In the genomic region with DNA sequence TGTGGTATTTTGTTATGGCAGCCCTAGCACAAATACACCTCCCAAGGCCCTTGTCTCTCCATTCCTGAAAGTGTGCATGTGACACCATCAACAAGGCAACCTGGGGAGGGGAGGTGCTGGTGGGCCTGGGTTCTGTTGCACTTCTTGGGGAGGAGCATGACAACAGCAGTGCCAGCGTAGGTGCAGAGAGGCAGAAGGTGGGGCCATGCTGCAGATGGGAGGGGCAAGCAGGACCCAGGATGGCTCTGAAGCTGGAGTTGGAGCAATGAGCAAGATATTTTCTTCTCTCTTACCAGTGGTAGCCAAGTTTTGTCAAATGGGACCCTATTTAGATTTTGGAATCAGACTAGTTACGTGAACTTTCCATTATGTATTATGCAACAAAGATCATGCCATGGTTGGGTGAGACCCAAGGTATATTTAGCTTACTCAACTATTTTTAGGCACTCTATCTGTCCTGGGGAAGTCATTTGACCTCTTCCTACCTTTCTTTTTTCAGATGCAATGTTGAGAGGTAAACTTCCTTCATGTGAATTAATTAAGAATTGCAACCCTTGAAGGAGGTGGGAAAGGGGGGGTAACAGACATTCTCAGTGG, we compare ENCODE assay signal across 1 cellular context.
TF ChIP-seq lines count a peak whose summit lies in the region.

No MANE protein-coding gene starts in this region.

TF ChIP-seq in GM12878, 131 proteins besides CTCF, POLR2A, EP300 and RAD21:
- no peak for TF ChIP-seq PAX5 (IDR thresholded peaks at IDR 0.05; ENCODE audit: borderline replicate concordance, low read depth, low read length)
- TF ChIP-seq MEF2A (IDR thresholded peaks at IDR 0.05; ENCODE audit: insufficient read depth, low read depth, low read length) = peak; percentile 60; the same call in 1 of the 2 replicates
- no peak for TF ChIP-seq ZNF207 (IDR thresholded peaks at IDR 0.05; ENCODE audit: borderline replicate concordance)
- TF ChIP-seq IKZF1 (conservative IDR thresholded peaks at IDR 0.05) = 0 out of 2 replicates have a peak, but pooled peaks have one; percentile 4
- TF ChIP-seq FOXM1 (IDR thresholded peaks at IDR 0.05; ENCODE audit: low read depth, low read length) = peak; percentile 17; the same call in 1 of the 2 replicates
- peak; percentile 43; the same call in 1 of the 2 replicates for TF ChIP-seq ATF7 (IDR thresholded peaks at IDR 0.05; ENCODE audit: low read depth)
- TF ChIP-seq, protein P1, sequence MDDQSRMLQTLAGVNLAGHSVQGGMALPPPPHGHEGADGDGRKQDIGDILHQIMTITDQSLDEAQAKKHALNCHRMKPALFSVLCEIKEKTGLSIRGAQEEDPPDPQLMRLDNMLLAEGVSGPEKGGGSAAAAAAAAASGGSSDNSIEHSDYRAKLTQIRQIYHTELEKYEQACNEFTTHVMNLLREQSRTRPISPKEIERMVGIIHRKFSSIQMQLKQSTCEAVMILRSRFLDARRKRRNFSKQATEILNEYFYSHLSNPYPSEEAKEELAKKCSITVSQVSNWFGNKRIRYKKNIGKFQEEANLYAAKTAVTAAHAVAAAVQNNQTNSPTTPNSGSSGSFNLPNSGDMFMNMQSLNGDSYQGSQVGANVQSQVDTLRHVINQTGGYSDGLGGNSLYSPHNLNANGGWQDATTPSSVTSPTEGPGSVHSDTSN (IDR thresholded peaks at IDR 0.05; ENCODE audit: insufficient replicate concordance, low read depth, low read length) = no peak
- no peak for TF ChIP-seq CREM (IDR thresholded peaks at IDR 0.05; ENCODE audit: low read depth)
- peak; percentile 48; the same call in 1 of the 2 replicates for TF ChIP-seq NFIC (IDR thresholded peaks at IDR 0.05; ENCODE audit: low read depth, low read length)
- TF ChIP-seq MYC (IDR thresholded peaks at IDR 0.05; ENCODE audit: insufficient read depth, insufficient read length, insufficient replicate concordance, low read length, severe bottlenecking) = no peak
- no peak for TF ChIP-seq RBBP5 (conservative IDR thresholded peaks at IDR 0.05)
- TF ChIP-seq, protein P2, sequence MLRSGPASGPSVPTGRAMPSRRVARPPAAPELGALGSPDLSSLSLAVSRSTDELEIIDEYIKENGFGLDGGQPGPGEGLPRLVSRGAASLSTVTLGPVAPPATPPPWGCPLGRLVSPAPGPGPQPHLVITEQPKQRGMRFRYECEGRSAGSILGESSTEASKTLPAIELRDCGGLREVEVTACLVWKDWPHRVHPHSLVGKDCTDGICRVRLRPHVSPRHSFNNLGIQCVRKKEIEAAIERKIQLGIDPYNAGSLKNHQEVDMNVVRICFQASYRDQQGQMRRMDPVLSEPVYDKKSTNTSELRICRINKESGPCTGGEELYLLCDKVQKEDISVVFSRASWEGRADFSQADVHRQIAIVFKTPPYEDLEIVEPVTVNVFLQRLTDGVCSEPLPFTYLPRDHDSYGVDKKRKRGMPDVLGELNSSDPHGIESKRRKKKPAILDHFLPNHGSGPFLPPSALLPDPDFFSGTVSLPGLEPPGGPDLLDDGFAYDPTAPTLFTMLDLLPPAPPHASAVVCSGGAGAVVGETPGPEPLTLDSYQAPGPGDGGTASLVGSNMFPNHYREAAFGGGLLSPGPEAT (IDR thresholded peaks at IDR 0.05; ENCODE audit: low read depth) = no peak
- no peak for TF ChIP-seq TCF12 (IDR thresholded peaks at IDR 0.05; ENCODE audit: low read depth, low read length)
- no peak for TF ChIP-seq ZSCAN29 (IDR thresholded peaks at IDR 0.05)
- TF ChIP-seq JUNB (IDR thresholded peaks at IDR 0.05) = no peak
- TF ChIP-seq TBL1XR1 (IDR thresholded peaks at IDR 0.05; ENCODE audit: low read depth, low read length) = no peak
- no peak for TF ChIP-seq PAX8 (IDR thresholded peaks at IDR 0.05)
- peak; percentile 33; the same call in 1 of the 2 replicates for TF ChIP-seq CREB1 (IDR thresholded peaks at IDR 0.05; ENCODE audit: low read depth)
- TF ChIP-seq IRF4 (IDR thresholded peaks at IDR 0.05; ENCODE audit: low read depth, low read length) = no peak
- no peak for TF ChIP-seq NFXL1 (IDR thresholded peaks at IDR 0.05; ENCODE audit: borderline replicate concordance)
- TF ChIP-seq ETV6 (conservative IDR thresholded peaks at IDR 0.05 in 1 of 2, IDR thresholded peaks at IDR 0.05 in 1 of 2; ENCODE audit: borderline replicate concordance in 1 of 2, low read depth in 1 of 2) = no peak
- no peak for TF ChIP-seq SPI1 (IDR thresholded peaks at IDR 0.05; ENCODE audit: borderline replicate concordance, insufficient read depth, low read depth, low read length)
- no peak for TF ChIP-seq CHD2 (IDR thresholded peaks at IDR 0.05; ENCODE audit: borderline replicate concordance, low read depth, low read length)
- TF ChIP-seq, protein P3, sequence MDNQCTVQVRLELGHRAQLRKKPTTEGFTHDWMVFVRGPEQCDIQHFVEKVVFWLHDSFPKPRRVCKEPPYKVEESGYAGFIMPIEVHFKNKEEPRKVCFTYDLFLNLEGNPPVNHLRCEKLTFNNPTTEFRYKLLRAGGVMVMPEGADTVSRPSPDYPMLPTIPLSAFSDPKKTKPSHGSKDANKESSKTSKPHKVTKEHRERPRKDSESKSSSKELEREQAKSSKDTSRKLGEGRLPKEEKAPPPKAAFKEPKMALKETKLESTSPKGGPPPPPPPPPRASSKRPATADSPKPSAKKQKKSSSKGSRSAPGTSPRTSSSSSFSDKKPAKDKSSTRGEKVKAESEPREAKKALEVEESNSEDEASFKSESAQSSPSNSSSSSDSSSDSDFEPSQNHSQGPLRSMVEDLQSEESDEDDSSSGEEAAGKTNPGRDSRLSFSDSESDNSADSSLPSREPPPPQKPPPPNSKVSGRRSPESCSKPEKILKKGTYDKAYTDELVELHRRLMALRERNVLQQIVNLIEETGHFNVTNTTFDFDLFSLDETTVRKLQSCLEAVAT (IDR thresholded peaks at IDR 0.05) = no peak
- TF ChIP-seq, protein P4, sequence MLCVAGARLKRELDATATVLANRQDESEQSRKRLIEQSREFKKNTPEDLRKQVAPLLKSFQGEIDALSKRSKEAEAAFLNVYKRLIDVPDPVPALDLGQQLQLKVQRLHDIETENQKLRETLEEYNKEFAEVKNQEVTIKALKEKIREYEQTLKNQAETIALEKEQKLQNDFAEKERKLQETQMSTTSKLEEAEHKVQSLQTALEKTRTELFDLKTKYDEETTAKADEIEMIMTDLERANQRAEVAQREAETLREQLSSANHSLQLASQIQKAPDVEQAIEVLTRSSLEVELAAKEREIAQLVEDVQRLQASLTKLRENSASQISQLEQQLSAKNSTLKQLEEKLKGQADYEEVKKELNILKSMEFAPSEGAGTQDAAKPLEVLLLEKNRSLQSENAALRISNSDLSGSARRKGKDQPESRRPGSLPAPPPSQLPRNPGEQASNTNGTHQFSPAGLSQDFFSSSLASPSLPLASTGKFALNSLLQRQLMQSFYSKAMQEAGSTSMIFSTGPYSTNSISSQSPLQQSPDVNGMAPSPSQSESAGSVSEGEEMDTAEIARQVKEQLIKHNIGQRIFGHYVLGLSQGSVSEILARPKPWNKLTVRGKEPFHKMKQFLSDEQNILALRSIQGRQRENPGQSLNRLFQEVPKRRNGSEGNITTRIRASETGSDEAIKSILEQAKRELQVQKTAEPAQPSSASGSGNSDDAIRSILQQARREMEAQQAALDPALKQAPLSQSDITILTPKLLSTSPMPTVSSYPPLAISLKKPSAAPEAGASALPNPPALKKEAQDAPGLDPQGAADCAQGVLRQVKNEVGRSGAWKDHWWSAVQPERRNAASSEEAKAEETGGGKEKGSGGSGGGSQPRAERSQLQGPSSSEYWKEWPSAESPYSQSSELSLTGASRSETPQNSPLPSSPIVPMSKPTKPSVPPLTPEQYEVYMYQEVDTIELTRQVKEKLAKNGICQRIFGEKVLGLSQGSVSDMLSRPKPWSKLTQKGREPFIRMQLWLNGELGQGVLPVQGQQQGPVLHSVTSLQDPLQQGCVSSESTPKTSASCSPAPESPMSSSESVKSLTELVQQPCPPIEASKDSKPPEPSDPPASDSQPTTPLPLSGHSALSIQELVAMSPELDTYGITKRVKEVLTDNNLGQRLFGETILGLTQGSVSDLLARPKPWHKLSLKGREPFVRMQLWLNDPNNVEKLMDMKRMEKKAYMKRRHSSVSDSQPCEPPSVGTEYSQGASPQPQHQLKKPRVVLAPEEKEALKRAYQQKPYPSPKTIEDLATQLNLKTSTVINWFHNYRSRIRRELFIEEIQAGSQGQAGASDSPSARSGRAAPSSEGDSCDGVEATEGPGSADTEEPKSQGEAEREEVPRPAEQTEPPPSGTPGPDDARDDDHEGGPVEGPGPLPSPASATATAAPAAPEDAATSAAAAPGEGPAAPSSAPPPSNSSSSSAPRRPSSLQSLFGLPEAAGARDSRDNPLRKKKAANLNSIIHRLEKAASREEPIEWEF (IDR thresholded peaks at IDR 0.05; ENCODE audit: insufficient replicate concordance, low read depth, low read length) = no peak
- no peak for TF ChIP-seq NR2F1 (conservative IDR thresholded peaks at IDR 0.05)
- no peak for TF ChIP-seq ZBED1 (IDR thresholded peaks at IDR 0.05; ENCODE audit: borderline replicate concordance)
- TF ChIP-seq GATAD2B (conservative IDR thresholded peaks at IDR 0.05; ENCODE audit: low read depth) = no peak
- TF ChIP-seq MEF2B (IDR thresholded peaks at IDR 0.05; ENCODE audit: partially characterized antibody, poor library complexity, severe bottlenecking) = peak; percentile 54
TF ChIP-seq in GM12878: peak in this region for 7.
